ENCODE assay signal across 10 cellular contexts in genomic region chr4:20356565-20356964, GRCh38.
A peak's percentile ranks its signal among the peaks of the same experiment; 100 is the strongest.
DNase-seq lines count a peak whose midpoint lies in the region; ATAC-seq, FAIRE-seq and TF ChIP-seq lines count a peak whose summit lies in the region.
"Had no signal": no experiment of that assay in that cellular context is flagged by ENCODE, and none has a peak within 500 bp of the region (broad histone marks: within the 10 kb centered on the region; RNA-seq: fewer than 3 reads in every experiment).

No MANE protein-coding gene starts in this region.

- ATAC-seq in GM18505 (IDR thresholded peaks at IDR 0.05; ENCODE audit: unreplicated experiment) = no peak

- H3K36me3 Mint-ChIP-seq in activated naive CD4-positive, alpha-beta T cell treated with anti-CD3 and anti-CD28 coated beads for 36 hours (ENCODE audit: low read depth) = no peaks in the 10 kb centered on the region
- H3K36me3 Mint-ChIP-seq: activated CD4-positive, alpha-beta memory T cell treated with anti-CD3 and anti-CD28 coated beads for 36 hours had no signal

- intact Hi-C loops in activated naive CD4-positive, alpha-beta T cell treated with anti-CD3 and anti-CD28 coated beads for 36 hours (cut with micrococcal nuclease) = no loop called here

- no peak overlapping the region for H3K4me3 Mint-ChIP-seq in activated naive CD4-positive, alpha-beta T cell treated with anti-CD3 and anti-CD28 coated beads for 36 hours
- H3K4me3 Mint-ChIP-seq: activated CD4-positive, alpha-beta memory T cell treated with anti-CD3 and anti-CD28 coated beads for 36 hours had no signal

- FAIRE-seq in RCC 7860 (lab: Jason Lieb, UNC) = peak; percentile 90

- DNase-seq in NCI-H2107 treated with DMSO at 0.1 percent for 48 hours (lab: John Stamatoyannopoulos, UW; ENCODE audit: unreplicated experiment) (peak; percentile 22), NCI-H2107 (lab: John Stamatoyannopoulos, UW) (no peak), RCC 7860 (ENCODE audit: low spot score) (peak; percentile 55), glomerular visceral epithelial cell (ENCODE audit: extremely low spot score) (peak; percentile 50), superior temporal gyrus (ENCODE audit: extremely low spot score) (peak; percentile 84), T-helper 2 cell (no peak)
- DNase-seq in activated naive CD4-positive, alpha-beta T cell treated with anti-CD3 and anti-CD28 coated beads for 36 hours = no peak
- DNase-seq: activated CD4-positive, alpha-beta memory T cell treated with anti-CD3 and anti-CD28 coated beads for 36 hours; activated naive CD4-positive, alpha-beta T cell treated with Interleukin-2 at 50 U/mL for 16 hours had no signal

- H3K4me1 Mint-ChIP-seq in activated naive CD4-positive, alpha-beta T cell treated with anti-CD3 and anti-CD28 coated beads for 36 hours (ENCODE audit: low read depth) = no peaks in the 10 kb centered on the region

- no peak overlapping the region for H3K27ac Mint-ChIP-seq in activated naive CD4-positive, alpha-beta T cell treated with anti-CD3 and anti-CD28 coated beads for 36 hours
- H3K27ac Mint-ChIP-seq: activated CD4-positive, alpha-beta memory T cell treated with anti-CD3 and anti-CD28 coated beads for 36 hours had no signal

- CTCF ChIA-PET in activated naive CD4-positive, alpha-beta T cell treated with anti-CD3 and anti-CD28 coated beads for 36 hours (lab: Charles Lee) = no interaction called here

- no peak for TF ChIP-seq POLR2A in GM18505 (IDR thresholded peaks at IDR 0.05; ENCODE audit: borderline replicate concordance, extremely low read depth, insufficient read depth, insufficient read length)

- H3K9me3 Mint-ChIP-seq in activated naive CD4-positive, alpha-beta T cell treated with anti-CD3 and anti-CD28 coated beads for 36 hours = no peaks in the 10 kb centered on the region
- H3K9me3 Mint-ChIP-seq: activated CD4-positive, alpha-beta memory T cell treated with anti-CD3 and anti-CD28 coated beads for 36 hours had no signal

- no peaks in the 10 kb centered on the region for H3K27me3 Mint-ChIP-seq in activated naive CD4-positive, alpha-beta T cell treated with anti-CD3 and anti-CD28 coated beads for 36 hours (ENCODE audit: low read depth)
- H3K27me3 Mint-ChIP-seq: activated CD4-positive, alpha-beta memory T cell treated with anti-CD3 and anti-CD28 coated beads for 36 hours had no signal

Comparison
In these comparisons a context has a peak if more than half of its experiments do, and no peak if none do; other contexts are left out.
1. DNase-seq: peak in NCI-H2107 treated with DMSO at 0.1 percent for 48 hours (single experiment), RCC 7860 (single experiment), glomerular visceral epithelial cell (single experiment) and superior temporal gyrus (single experiment); none in NCI-H2107 (single experiment), T-helper 2 cell (0 of 5) and activated naive CD4-positive, alpha-beta T cell treated with anti-CD3 and anti-CD28 coated beads for 36 hours (single experiment).